Comparison of ENCODE assay signal across 28 cellular contexts in the genomic region with DNA sequence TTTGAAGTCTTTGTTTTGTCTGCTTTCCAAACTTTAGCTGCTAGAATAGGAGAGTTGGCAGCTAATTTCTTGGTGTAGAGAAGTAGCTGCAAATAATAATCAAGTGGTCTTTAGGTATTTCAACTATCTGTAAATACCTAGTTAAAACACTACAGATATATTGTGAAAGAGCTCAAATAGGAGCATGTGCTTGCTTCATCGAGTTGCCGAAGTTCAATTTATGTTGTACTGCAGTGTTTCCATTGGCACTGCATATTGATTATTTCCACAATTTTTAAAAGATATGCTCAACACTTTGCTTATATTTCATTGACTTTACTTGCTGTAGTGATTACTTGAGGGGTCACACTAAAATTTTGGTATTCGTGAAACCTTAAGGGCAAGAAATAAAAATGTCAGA.
"Had no signal": no experiment of that assay in that cellular context is flagged by ENCODE, and none has a peak within 500 bp of the region (broad histone marks: within the 10 kb centered on the region; RNA-seq: fewer than 3 reads in every experiment).

No MANE protein-coding gene starts in this region.

- H3K4me3 ChIP-seq: MG63, PC-9, SJSA1 had no signal

- H3K27ac ChIP-seq: PC-9, RWPE1, SJSA1 had no signal

- H3K27me3 ChIP-seq: MG63, SJSA1 had no signal

- ATAC-seq: Panc1, Right ventricle myocardium inferior had no signal

- DNase-seq: Kasumi-1, MG63, NCI-H1048, NCI-H1092 treated with DMSO at 0.1 percent for 48 hours, NCI-H1105 treated with DMSO at 0.1 percent for 48 hours, NCI-H1417, NCI-H1436, NCI-H146, NCI-H187 treated with DMSO at 0.1 percent for 48 hours, NCI-H2029, NCI-H2081, NCI-H2171 treated with DMSO at 0.1 percent for 48 hours, NCI-H2227 treated with DMSO at 0.1 percent for 48 hours, NCI-H345, NCI-H446, NCI-H510A treated with DMSO at 0.1 percent for 48 hours, NCI-H524 treated with DMSO at 0.1 percent for 48 hours, NCI-H526 treated with DMSO at 0.1 percent for 48 hours, NCI-H774, PC-9, SHP77 treated with DMSO at 0.1 percent for 48 hours, SK-N-SH, SW 1271 had no signal

- H3K4me2 ChIP-seq: PC-9, SK-N-SH had no signal

- H2AFZ ChIP-seq: PC-9 had no signal

- H3K9me3 ChIP-seq: SJSA1, SK-N-SH had no signal

- H3K9ac ChIP-seq: SK-N-SH had no signal

- FAIRE-seq: RCC 7860 had no signal

- H3K36me3 ChIP-seq: MG63, SJSA1 had no signal
